ENCODE assay signal across 12 cellular contexts in genomic region chr2:84486436-84487115, GRCh38. TPM values are rescaled to one million over a fixed set of nuclear protein-coding genes. Genes with fewer than 3 reads are reported as not detected.
DNase-seq lines count a peak whose midpoint lies in the region; ATAC-seq, FAIRE-seq and TF ChIP-seq lines count a peak whose summit lies in the region.
"Had no signal": no experiment of that assay in that cellular context is flagged by ENCODE, and none has a peak within 500 bp of the region (broad histone marks: within the 10 kb centered on the region; RNA-seq: fewer than 3 reads in every experiment).

No MANE protein-coding gene starts in this region.

- TF ChIP-seq CTCF in Caco-2 (IDR thresholded peaks at IDR 0.05; ENCODE audit: insufficient read depth in 1 of 2, low read depth in 1 of 2, low read length in 1 of 2, severe bottlenecking in 1 of 2, unreplicated experiment in 1 of 2) (no peak), mucosa of descending colon (IDR thresholded peaks at IDR 0.05) (no peak)

- BruUV-seq in Caco-2 (replicated peaks; lab: Mats Ljungman, UMichigan), result no TSS peak

- POLR2A ChIA-PET in Caco-2 (lab: Charles Lee), result interaction anchor here (1.0 kb wide), 1 partner anchor 27 kb away, joined by 5 read pairs; the partner anchor contains the start of gene SUCLG1

- H3K9me3 Mint-ChIP-seq in Caco-2 (ENCODE audit: unreplicated experiment), result no peaks in the 10 kb centered on the region
- H3K9me3 Mint-ChIP-seq: CD8-positive, alpha-beta T cell; T-helper 2 cell treated with Interferon-gamma antibody and Interleukin-4, amounts not matched to agents 5 μg/mL and 100 μg/mL, for 36 hours had no signal

- H3K36me3 ChIP-seq in Caco-2 (ENCODE audit: control insufficient read depth, insufficient read depth, low read length), result peaks cover 1% of the 10 kb centered on the region; the same call in 1 of the 2 replicates
- no peaks in the 10 kb centered on the region for H3K36me3 ChIP-seq in mucosa of descending colon (ENCODE audit: low read depth)

- H3K27me3 Mint-ChIP-seq in Caco-2 (ENCODE audit: insufficient read depth, unreplicated experiment), result no peaks in the 10 kb centered on the region

- DNase-seq in Caco-2 (peak; percentile 61 to 83), NCI-H128 (lab: John Stamatoyannopoulos, UW; ENCODE audit: unreplicated experiment) (peak; percentile 25), mucosa of descending colon (peak in 1 of 3 donors; percentile 89), urothelium cell line (ENCODE audit: low spot score) (no peak)
- no peak for DNase-seq in activated CD4-positive, alpha-beta T cell treated with anti-CD3 and anti-CD28 coated beads for 48 hours
- DNase-seq: CD8-positive, alpha-beta T cell; occipital lobe had no signal

- H3K36me3 Mint-ChIP-seq in Caco-2 (ENCODE audit: insufficient read depth, unreplicated experiment), result no peaks in the 10 kb centered on the region
- H3K36me3 Mint-ChIP-seq: CD8-positive, alpha-beta T cell had no signal

- peak overlapping the region; percentile 43 for H3K4me3 Mint-ChIP-seq in Caco-2 (ENCODE audit: unreplicated experiment)
- H3K4me3 Mint-ChIP-seq: CD8-positive, alpha-beta T cell; T-helper 2 cell treated with Interferon-gamma antibody and Interleukin-4, amounts not matched to agents 5 μg/mL and 100 μg/mL, for 36 hours had no signal

- peaks cover 16% of the 10 kb centered on the region for H3K4me1 Mint-ChIP-seq in Caco-2 (ENCODE audit: low read depth, unreplicated experiment)

- ATAC-seq in mucosa of descending colon (peak; percentile 96), GM21367 (IDR thresholded peaks at IDR 0.05; ENCODE audit: unreplicated experiment) (no peak), HG03280 (IDR thresholded peaks at IDR 0.05; ENCODE audit: unreplicated experiment) (no peak)
- ATAC-seq: CD8-positive, alpha-beta T cell had no signal

- peaks cover 27% of the 10 kb centered on the region for H3K4me1 ChIP-seq in Caco-2
- H3K4me1 ChIP-seq in mucosa of descending colon (ENCODE audit: low read depth), result peaks cover 2% of the 10 kb centered on the region

- H3K27ac Mint-ChIP-seq in Caco-2 (ENCODE audit: unreplicated experiment), result peak overlapping the region; percentile 86
- H3K27ac Mint-ChIP-seq: CD8-positive, alpha-beta T cell; T-helper 2 cell treated with Interferon-gamma antibody and Interleukin-4, amounts not matched to agents 5 μg/mL and 100 μg/mL, for 36 hours had no signal

- H3K9me3 ChIP-seq in Caco-2 (no peaks in the 10 kb centered on the region), mucosa of descending colon (no peaks in the 10 kb centered on the region)

- H3K4me3 ChIP-seq in Caco-2 (ENCODE audit: low read depth, low read length), result no peak overlapping the region
- H3K4me3 ChIP-seq in mucosa of descending colon, result no peak overlapping the region

- CTCF ChIA-PET in Caco-2 (lab: Charles Lee), result no interaction called here

- H3K27me3 ChIP-seq in Caco-2 (replicated peaks; ENCODE audit: control insufficient read depth, insufficient read depth, low read length), result no peaks in the 10 kb centered on the region

- FAIRE-seq in colon (lab: Jason Lieb, UNC) (peak; percentile 51), urothelium cell line (lab: Jason Lieb, UNC) (no peak)
- FAIRE-seq: H54 had no signal

- intact Hi-C loops in Caco-2 (cut with micrococcal nuclease; ENCODE audit: unreplicated experiment), result loop anchor here (1.0 kb wide), 1 partner anchor 29 kb away; no protein-coding TSS in a partner anchor
- intact Hi-C loops in mucosa of descending colon (cut with DNase I, micrococcal nuclease), result no loop called here

RNA-seq across cellular contexts. Expression of gene SUCLG1, which starts 27.5 kb away (rescaled TPM):
- total RNA-seq in Caco-2 (2022), result 155 and 161 TPM in 2 replicates
- 100 to 1,000 TPM; 130 to 202 (median 195) TPM for total RNA-seq in mucosa of descending colon

RNA-seq across cellular contexts. Expression of gene DNAH6, which starts 29.7 kb away (rescaled TPM):
- 0.32 and 0.70 TPM in 2 replicates for total RNA-seq in Caco-2 (2022)
- 1 to 10 TPM; 1.2 to 1.3 (median 1.3) TPM for total RNA-seq in mucosa of descending colon

Comparison
In these comparisons a context has a peak if more than half of its experiments do, and no peak if none do; other contexts are left out.
1. DNase-seq: peak in Caco-2 (2 of 2) and NCI-H128 (single experiment); none in urothelium cell line (single experiment) and activated CD4-positive, alpha-beta T cell treated with anti-CD3 and anti-CD28 coated beads for 48 hours (single experiment).